ENCODE assay signal across 8 cellular contexts in genomic region chr12:12327802-12328201, GRCh38. TPM values are rescaled to one million over a fixed set of nuclear protein-coding genes. Genes with fewer than 3 reads are reported as not detected.
DNase-seq lines count a peak whose midpoint lies in the region; ATAC-seq, FAIRE-seq and TF ChIP-seq lines count a peak whose summit lies in the region.

No MANE protein-coding gene starts in this region.

- H3K4me3 ChIP-seq in AG04449 (ENCODE audit: low read depth, low read length) = no peak overlapping the region
- H3K4me3 ChIP-seq in fibroblast of villous mesenchyme (ENCODE audit: low read depth, low read length) = no peak overlapping the region
- H3K4me3 ChIP-seq in pancreas = no peak overlapping the region
- no peak overlapping the region for H3K4me3 ChIP-seq in neuronal stem cell (ENCODE audit: low read length in 2 of 2)

- H3K9ac ChIP-seq in neuronal stem cell (ENCODE audit: low read depth, low read length, poor library complexity) = no peak overlapping the region

- no peak for DNase-seq in AG04449 (ENCODE audit: low read depth, low spot score)
- peak; percentile 82 for DNase-seq in NCI-H146 (lab: John Stamatoyannopoulos, UW)
- no peak for DNase-seq in T-helper 17 cell
- peak; percentile 75 for DNase-seq in fibroblast of villous mesenchyme (ENCODE audit: low read depth)
- no peak for DNase-seq in pancreas
- DNase-seq in neuronal stem cell (ENCODE audit: low spot score) = no peak

- H3K23ac ChIP-seq in neuronal stem cell (ENCODE audit: low read depth, low read length, poor library complexity) = no peak overlapping the region

- H2BK12ac ChIP-seq in neuronal stem cell (ENCODE audit: low read length) = no peak overlapping the region

- no peak overlapping the region for H4K91ac ChIP-seq in neuronal stem cell (ENCODE audit: low read depth, low read length, poor library complexity)

- H3K4me3 Mint-ChIP-seq in T-helper 17 cell = no peak overlapping the region

- H2BK120ac ChIP-seq in neuronal stem cell (ENCODE audit: low read depth, low read length) = no peak overlapping the region

- H3K9me3 ChIP-seq in T-helper 17 cell (ENCODE audit: control insufficient read depth, low read length, poor library complexity, severe bottlenecking) = no peaks in the 10 kb centered on the region
- H3K9me3 ChIP-seq in pancreas = no peaks in the 10 kb centered on the region
- no peaks in the 10 kb centered on the region for H3K9me3 ChIP-seq in neuronal stem cell (replicated peaks in 1 of 2; ENCODE audit: control insufficient read depth in 2 of 2, insufficient read depth in 1 of 2, low read depth in 1 of 2, low read length in 2 of 2)

- no peak overlapping the region for H3K18ac ChIP-seq in neuronal stem cell (ENCODE audit: low read length)

- TF ChIP-seq CTCF in AG04449 (IDR thresholded peaks at IDR 0.05; ENCODE audit: insufficient read depth, low read length, missing control alignments) = peak; percentile 42
- peak; percentile 73 for TF ChIP-seq CTCF in fibroblast of villous mesenchyme (IDR thresholded peaks at IDR 0.05; ENCODE audit: insufficient read depth, low read depth, low read length)
- TF ChIP-seq CTCF in pancreas (IDR thresholded peaks at IDR 0.05) = peak; percentile 31 to 66 (median 50)

- H2BK15ac ChIP-seq in neuronal stem cell (ENCODE audit: low read length) = no peak overlapping the region

- H2AK5ac ChIP-seq in neuronal stem cell (ENCODE audit: low read depth, low read length) = no peak overlapping the region

- POLR2A ChIA-PET in AG04449 (lab: Yijun Ruan, JAX) = no interaction called here

- no peak overlapping the region for H3K27ac Mint-ChIP-seq in T-helper 17 cell

- H3K36me3 ChIP-seq in pancreas = peaks cover 0 to 5% (median 0%) of the 10 kb centered on the region in 3 donors
- no peaks in the 10 kb centered on the region for H3K36me3 ChIP-seq in neuronal stem cell (replicated peaks in 1 of 2; ENCODE audit: control insufficient read depth in 2 of 2, insufficient read depth in 2 of 2, low read length in 2 of 2)

- H3K4ac ChIP-seq in neuronal stem cell (ENCODE audit: low read length) = no peak overlapping the region

- peaks cover 11% of the 10 kb centered on the region for H3K4me1 Mint-ChIP-seq in T-helper 17 cell

- CTCF ChIA-PET in AG04449 (lab: Yijun Ruan, JAX) = interaction anchor here (0.6 to 5.6 kb wide), 47 partner anchors 8 to 773 kb away, joined by 3 to 110 read pairs (median 4); no protein-coding TSS in a partner anchor

- peaks cover 8% of the 10 kb centered on the region for H3K36me3 Mint-ChIP-seq in T-helper 17 cell (ENCODE audit: low read depth)

- intact Hi-C loops in pancreas (cut with DNase I) = no loop called here

- H3K4me1 ChIP-seq in pancreas (peaks cover 17 to 22% (median 21%) of the 10 kb centered on the region in 3 donors), neuronal stem cell (ENCODE audit: control insufficient read depth in 2 of 2, insufficient read depth in 1 of 2, low read depth in 1 of 2, low read length in 2 of 2) (peaks cover 0 to 7% of the 10 kb centered on the region in 2 donors)

- peaks cover 18% of the 10 kb centered on the region for H3K27me3 Mint-ChIP-seq in T-helper 17 cell

- FAIRE-seq in G401.6 (lab: Jason Lieb, UNC) (peak; percentile 78), pancreas (lab: Jason Lieb, UNC) (peak; percentile 51)

- no peak overlapping the region for H3K4me2 ChIP-seq in neuronal stem cell (ENCODE audit: insufficient read depth, low read length, poor library complexity, severe bottlenecking)

- no peak overlapping the region for H3K14ac ChIP-seq in neuronal stem cell (ENCODE audit: low read length)

- H2AFZ ChIP-seq in neuronal stem cell (ENCODE audit: low read length) = no peak overlapping the region

- ATAC-seq in T-helper 17 cell = peak; percentile 79
- peak; percentile 38 to 71 (median 65) for ATAC-seq in pancreas
- no peak for ATAC-seq in GM21515 (IDR thresholded peaks at IDR 0.05; ENCODE audit: unreplicated experiment)

- H3K27me3 ChIP-seq in pancreas (no peaks in the 10 kb centered on the region), neuronal stem cell (ENCODE audit: control insufficient read depth in 3 of 3, insufficient read depth in 3 of 3, low read depth in 1 of 3, low read length in 3 of 3) (no peaks in the 10 kb centered on the region)

- H3K79me1 ChIP-seq in neuronal stem cell (ENCODE audit: low read depth, low read length) = no peaks in the 10 kb centered on the region

- H3K27ac ChIP-seq in pancreas (no peak overlapping the region), neuronal stem cell (replicated peaks; ENCODE audit: low read length) (no peak overlapping the region)

- no peak overlapping the region for H2BK5ac ChIP-seq in neuronal stem cell (ENCODE audit: low read length)

- WGBS in pancreas, 2 donors = 4 to 6% methylated on average over 1 of the region's 1 CpG
- WGBS in neuronal stem cell (ENCODE audit: extremely low coverage in 2 of 2, insufficient read length in 2 of 2, insufficient replicate concordance in 1 of 2), 2 donors = no CpG with 5 or more reads among the region's 1 CpG

- no peak overlapping the region for H4K8ac ChIP-seq in neuronal stem cell (ENCODE audit: low read depth, low read length)

RNA-seq across cellular contexts. Expression of gene MANSC1, which starts 22.2 kb away (rescaled TPM):
- total RNA-seq in T-helper 17 cell = under 1 TPM in 1 of 2 donors, not detected in 1; 0.12 TPM
- total RNA-seq in fibroblast of villous mesenchyme = 2.3 and 4.7 TPM in 2 replicates
- 10 to 100 TPM; 15.7 to 21.6 (median 18.0) TPM for total RNA-seq in pancreas
- 10 to 100 TPM in 1 of 2 donors, 1 to 10 TPM in 1; 7.0 to 13.7 TPM for polyA plus RNA-seq in pancreas
- 9.1 TPM for polyA plus RNA-seq in neuronal stem cell (2013, experiment 1 of 2)
- 8.5 TPM for polyA plus RNA-seq in neuronal stem cell (2013, experiment 2 of 2)

RNA-seq across cellular contexts. Expression of gene BORCS5, which starts 29.1 kb away (rescaled TPM):
- total RNA-seq in T-helper 17 cell = 10 to 100 TPM; 35.0 to 48.4 TPM
- 6.9 and 10.6 TPM in 2 replicates for total RNA-seq in fibroblast of villous mesenchyme
- 10 to 100 TPM in 2 of 6 donors, 1 to 10 TPM in 4; 7.4 to 10.9 (median 9.1) TPM for total RNA-seq in pancreas
- 1 to 10 TPM; 3.7 to 5.6 TPM for polyA plus RNA-seq in pancreas
- polyA plus RNA-seq in neuronal stem cell (2013, experiment 1 of 2) = 9.3 TPM
- 9.9 TPM for polyA plus RNA-seq in neuronal stem cell (2013, experiment 2 of 2)

Comparison
In these comparisons a context has a peak if more than half of its experiments do, and no peak if none do; other contexts are left out.
1. DNase-seq: peak in NCI-H146 (single experiment) and fibroblast of villous mesenchyme (single experiment); none in AG04449 (single experiment), T-helper 17 cell (0 of 3), pancreas (0 of 6) and neuronal stem cell (single experiment).
2. Peak in every context shown above with its lines, with median percentiles within 50 percentile points of each other: CTCF ChIP-seq.